Comparison of ENCODE assay signal across 8 cellular contexts in genomic region chr10:112374724-112375541, GRCh38. TPM values are rescaled to one million over a fixed set of nuclear protein-coding genes. Genes with fewer than 3 reads are reported as not detected.
DNase-seq lines count a peak whose midpoint lies in the region; ATAC-seq and TF ChIP-seq lines count a peak whose summit lies in the region.

No MANE protein-coding gene starts in this region.

- H4K20me1 ChIP-seq in OCI-LY7 (ENCODE audit: insufficient read depth, low read length): no peaks in the 10 kb centered on the region

- TF ChIP-seq CTCF in OCI-LY7 (conservative IDR thresholded peaks at IDR 0.05; ENCODE audit: low read length) (peak; percentile 32; the same call in 1 of the 2 replicates), coronary artery (IDR thresholded peaks at IDR 0.05) (no peak), ovary (IDR thresholded peaks at IDR 0.05) (no peak)

- H3K79me2 ChIP-seq in OCI-LY7 (ENCODE audit: insufficient read depth, low read depth, low read length): peaks cover 16% of the 10 kb centered on the region; the same call in 1 of the 2 replicates

- no peaks in the 10 kb centered on the region for H3K9me3 ChIP-seq in OCI-LY7 (ENCODE audit: low read length)
- no peaks in the 10 kb centered on the region for H3K9me3 ChIP-seq in ovary

- H3K4me3 ChIP-seq in OCI-LY7 (ENCODE audit: low read depth, low read length, poor library complexity, severe bottlenecking) (peak overlapping the region; percentile 80), coronary artery (peak overlapping the region; percentile 70), ovary (no peak overlapping the region)

- peak; percentile 18 for TF ChIP-seq POLR2A in GM18526 (IDR thresholded peaks at IDR 0.05; ENCODE audit: extremely low read depth, insufficient read length)
- no peak for TF ChIP-seq POLR2A in ovary (IDR thresholded peaks at IDR 0.05)

- DNase-seq in OCI-LY7 (ENCODE audit: low spot score) (peak; percentile 51), coronary artery (ENCODE audit: low spot score) (peak; percentile 68), ovary (no peak), NCI-H345 (lab: John Stamatoyannopoulos, UW) (no peak), retina (no peak), HuH-7 (ENCODE audit: low spot score) (no peak)

- peak overlapping the region; percentile 84 for H3K4me2 ChIP-seq in OCI-LY7 (ENCODE audit: low read length)

- CTCF ChIA-PET in OCI-LY7 (lab: Charles Lee; ENCODE audit: unreplicated experiment): interaction anchor here (0.6 to 1.4 kb wide), 4 partner anchors 9 to 306 kb away, joined by 3 to 4 read pairs (median 4); partner anchors contain the start of genes VTI1A and ZDHHC6

- no peaks in the 10 kb centered on the region for H3K27me3 ChIP-seq in ovary

- H2AFZ ChIP-seq in OCI-LY7 (ENCODE audit: low read length): peak overlapping the region; percentile 91

- 67 to 78% (median 74%) methylated on average over 8 of the region's 8 CpGs for WGBS in ovary, 3 donors

- ATAC-seq in HG02588 (IDR thresholded peaks at IDR 0.05; ENCODE audit: unreplicated experiment): peak; percentile 42

- intact Hi-C loops in OCI-LY7 (cut with micrococcal nuclease; ENCODE audit: unreplicated experiment): loop anchor here (5.0 kb wide), 1 partner anchor 193 kb away; the partner anchor contains the start of gene GPAM
- intact Hi-C loops in ovary (cut with DNase I): no loop called here

- no peaks in the 10 kb centered on the region for H3K9me2 ChIP-seq in OCI-LY7 (ENCODE audit: insufficient read depth, low read length)

- H3K27ac ChIP-seq in OCI-LY7 (ENCODE audit: low read depth, low read length, poor library complexity, severe bottlenecking): peak overlapping the region; percentile 51
- peak overlapping the region in 1 of 2 donors; percentile 75 for H3K27ac ChIP-seq in coronary artery
- H3K27ac ChIP-seq in ovary: peak overlapping the region; percentile 37 to 50

- H3K4me1 ChIP-seq in OCI-LY7 (ENCODE audit: insufficient read depth, low read length, poor library complexity, severe bottlenecking): peaks cover 28% of the 10 kb centered on the region
- peaks cover 11% of the 10 kb centered on the region for H3K4me1 ChIP-seq in ovary (ENCODE audit: insufficient read depth)

- POLR2A ChIA-PET in OCI-LY7 (lab: Charles Lee): interaction anchor here (0.7 to 4.1 kb wide), 12 partner anchors 10 to 192 kb away, joined by 3 to 22 read pairs (median 5); partner anchors contain the start of genes GPAM, VTI1A and ZDHHC6

- H3K36me3 ChIP-seq in OCI-LY7 (ENCODE audit: insufficient read depth, low read length): peaks cover 5% of the 10 kb centered on the region; the same call in 1 of the 2 replicates
- no peaks in the 10 kb centered on the region for H3K36me3 ChIP-seq in ovary

- no peak for TF ChIP-seq EP300 in ovary (IDR thresholded peaks at IDR 0.05)

- no TSS peak for BruUV-seq in OCI-LY7 (replicated peaks; lab: Mats Ljungman, UMichigan)

RNA-seq across cellular contexts. Expression of gene ACSL5, which starts 1.0 kb away (rescaled TPM):
- total RNA-seq in OCI-LY7 (2014; rRNA removed; shearing (Covaris generic)): 25.4 and 34.4 TPM in 2 replicates
- total RNA-seq in OCI-LY7 (2022) (23.0 and 25.3 TPM in 2 replicates), ovary (10 to 100 TPM in 6 of 7 donors, 1 to 10 TPM in 1; 7.9 to 34.2 (median 20.6) TPM)
- polyA plus RNA-seq in ovary: 10 to 100 TPM; 10.8 to 29.4 TPM

Comparison
In these comparisons a context has a peak if more than half of its experiments do, and no peak if none do; other contexts are left out.
1. DNase-seq: peak in OCI-LY7 (single experiment) and coronary artery (single experiment); none in ovary (0 of 5), NCI-H345 (single experiment), retina (single experiment) and HuH-7 (single experiment).